1 cellular context compared by ENCODE assay signal in genomic region chr5:32241034-32241783, GRCh38.
TF ChIP-seq lines count a peak whose summit lies in the region.

No MANE protein-coding gene starts in this region.

TF ChIP-seq in Ishikawa, 13 proteins besides CTCF, POLR2A, EP300 and RAD21 (continued from another document):
- TF ChIP-seq YY1 (IDR thresholded peaks at IDR 0.05; ENCODE audit: low read depth) (no peak), ZBTB7A (IDR thresholded peaks at IDR 0.05; ENCODE audit: low read depth) (no peak), MAX (IDR thresholded peaks at IDR 0.05) (peak; percentile 51)
